ENCODE assay signal across 8 cellular contexts in the genomic region with DNA sequence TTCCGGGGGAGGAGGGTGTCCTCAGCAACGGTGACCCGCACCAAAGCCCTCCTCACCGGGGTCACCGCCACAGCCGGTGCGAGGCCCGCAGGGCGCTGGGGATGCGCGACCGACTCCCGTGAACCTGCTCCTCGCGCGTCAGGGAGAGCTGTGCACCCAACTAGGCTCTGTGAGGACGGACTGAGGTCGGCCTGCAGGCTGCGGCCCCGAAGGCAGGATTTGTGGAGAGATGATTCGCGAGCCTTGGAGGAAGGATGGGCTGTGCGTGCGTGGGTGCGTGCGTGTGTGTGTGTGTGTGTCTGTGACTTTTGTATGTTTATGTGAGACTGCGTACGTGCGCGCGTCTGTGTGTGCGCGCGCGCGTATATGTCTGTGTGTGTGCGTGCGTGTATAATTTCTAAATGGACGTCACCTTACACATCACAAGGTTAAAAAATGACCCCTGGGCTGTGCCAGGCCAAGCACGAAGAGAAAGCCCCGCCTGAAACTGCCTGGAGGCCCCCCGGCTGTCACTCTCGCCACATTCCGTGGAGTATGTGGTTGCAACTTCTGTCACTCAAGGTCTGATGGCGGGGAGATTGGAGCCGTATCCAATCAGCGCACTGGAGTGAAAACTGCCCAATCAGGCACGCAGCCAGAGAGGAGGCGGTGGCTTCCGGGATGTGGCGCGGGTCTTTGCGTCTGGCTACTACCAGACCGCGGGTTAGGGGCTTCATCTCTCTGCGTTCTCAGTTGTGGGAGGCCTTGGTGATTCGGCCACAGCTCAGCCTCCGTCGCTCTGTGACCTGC. TPM values are rescaled to one million over a fixed set of nuclear protein-coding genes. Genes with fewer than 3 reads are reported as not detected.
DNase-seq lines count a peak whose midpoint lies in the region; ATAC-seq and TF ChIP-seq lines count a peak whose summit lies in the region.

A gene (plus strand): TSS at position 672 of the 789 bp plus-strand sequence. CDS start 170 bp downstream, outside the sequence.

- peaks cover 2% of the 10 kb centered on the region for H3K4me1 ChIP-seq in iPS-15b (ENCODE audit: control insufficient read depth, insufficient read depth, low read length)
- H3K4me1 ChIP-seq in skeletal muscle satellite cell (ENCODE audit: control insufficient read depth, insufficient read depth, low read length): peaks cover 7% of the 10 kb centered on the region
- no peaks in the 10 kb centered on the region for H3K4me1 ChIP-seq in MM.1S (ENCODE audit: low read length)

- peak within 1 kb of the TSS; percentile 91 for H3K9ac ChIP-seq in iPS-15b (ENCODE audit: low read depth, low read length)
- peak within 1 kb of the TSS; percentile 91 for H3K9ac ChIP-seq in skeletal muscle satellite cell (ENCODE audit: low read depth, low read length)
- H3K9ac ChIP-seq in MM.1S (ENCODE audit: low read length): no peak within 1 kb of the TSS

- H3K9me3 ChIP-seq in iPS-15b (ENCODE audit: control insufficient read depth, insufficient read depth, low read length): no peaks in the 10 kb centered on the region
- peaks cover 5% of the 10 kb centered on the region for H3K9me3 ChIP-seq in skeletal muscle satellite cell (replicated peaks; ENCODE audit: low read length)
- H3K9me3 ChIP-seq in MM.1S (replicated peaks; ENCODE audit: insufficient read depth, low read length): no peaks in the 10 kb centered on the region

- ATAC-seq in GM18498 (IDR thresholded peaks at IDR 0.05; ENCODE audit: unreplicated experiment) (peak; percentile 96), HG02938 (IDR thresholded peaks at IDR 0.05; ENCODE audit: unreplicated experiment) (peak; percentile 97)

- H3K4me3 ChIP-seq in iPS-15b (ENCODE audit: low read depth, low read length) (peak within 1 kb of the TSS; percentile 97), skeletal muscle satellite cell (ENCODE audit: low read length) (peak within 1 kb of the TSS; percentile 92), MM.1S (ENCODE audit: low read length) (no peak within 1 kb of the TSS)

- H3K79me2 ChIP-seq in MM.1S (ENCODE audit: low read length): no peaks in the 10 kb centered on the region

- H3F3A ChIP-seq in MM.1S (ENCODE audit: insufficient read depth, low read length): no peaks in the 10 kb centered on the region

- no peaks in the 10 kb centered on the region for H3K9me2 ChIP-seq in MM.1S (replicated peaks; ENCODE audit: insufficient read depth, low read length)

- H2AFZ ChIP-seq in MM.1S (ENCODE audit: low read length): no peak within 1 kb of the TSS

- H4K20me1 ChIP-seq in MM.1S (ENCODE audit: insufficient read depth, low read length): no peaks in the 10 kb centered on the region

- DNase-seq in NCI-H2081 treated with DMSO at 0.1 percent for 48 hours (lab: John Stamatoyannopoulos, UW): peak; percentile 90
- DNase-seq in T47D (ENCODE audit: low read depth in 1 of 2, low spot score in 1 of 2): peak; percentile 99
- no peak for DNase-seq in MM.1S

- TF ChIP-seq CTCF in VCaP (conservative IDR thresholded peaks at IDR 0.05) (no peak), MM.1S (IDR thresholded peaks at IDR 0.05; ENCODE audit: low read length) (no peak)

- H3K36me3 ChIP-seq in iPS-15b (ENCODE audit: control insufficient read depth, insufficient read depth, low read length) (no peaks in the 10 kb centered on the region), skeletal muscle satellite cell (ENCODE audit: insufficient read depth, low read length) (peaks cover 11% of the 10 kb centered on the region), MM.1S (replicated peaks; ENCODE audit: insufficient read depth, low read length) (no peaks in the 10 kb centered on the region)

- in situ Hi-C loops in T47D (cut with HindIII; ENCODE audit: low pct_unique_long_range_greater_than_20kb, low sequenced_read_pairs): no loop called here

- H3K27ac ChIP-seq in VCaP (peak within 1 kb of the TSS; percentile 91), MM.1S (ENCODE audit: low read length) (no peak within 1 kb of the TSS)

- H3K27me3 ChIP-seq in iPS-15b (ENCODE audit: control insufficient read depth, insufficient read depth, low read length) (peaks cover 11% of the 10 kb centered on the region), skeletal muscle satellite cell (ENCODE audit: control insufficient read depth, insufficient read depth, low read length) (no peaks in the 10 kb centered on the region), MM.1S (replicated peaks; ENCODE audit: insufficient read depth, low read length) (no peaks in the 10 kb centered on the region)

- peak within 1 kb of the TSS; percentile 95 for H3K4me2 ChIP-seq in skeletal muscle satellite cell (ENCODE audit: low read length)
- no peak within 1 kb of the TSS for H3K4me2 ChIP-seq in MM.1S (ENCODE audit: low read depth, low read length)

RNA-seq across cellular contexts. Expression of the gene that starts here (rescaled TPM):
- 10.7 and 11.2 TPM in 2 replicates for total RNA-seq in skeletal muscle satellite cell (2012; rRNA removed)
